Comparison of ENCODE assay signal across 8 cellular contexts in the genomic region with DNA sequence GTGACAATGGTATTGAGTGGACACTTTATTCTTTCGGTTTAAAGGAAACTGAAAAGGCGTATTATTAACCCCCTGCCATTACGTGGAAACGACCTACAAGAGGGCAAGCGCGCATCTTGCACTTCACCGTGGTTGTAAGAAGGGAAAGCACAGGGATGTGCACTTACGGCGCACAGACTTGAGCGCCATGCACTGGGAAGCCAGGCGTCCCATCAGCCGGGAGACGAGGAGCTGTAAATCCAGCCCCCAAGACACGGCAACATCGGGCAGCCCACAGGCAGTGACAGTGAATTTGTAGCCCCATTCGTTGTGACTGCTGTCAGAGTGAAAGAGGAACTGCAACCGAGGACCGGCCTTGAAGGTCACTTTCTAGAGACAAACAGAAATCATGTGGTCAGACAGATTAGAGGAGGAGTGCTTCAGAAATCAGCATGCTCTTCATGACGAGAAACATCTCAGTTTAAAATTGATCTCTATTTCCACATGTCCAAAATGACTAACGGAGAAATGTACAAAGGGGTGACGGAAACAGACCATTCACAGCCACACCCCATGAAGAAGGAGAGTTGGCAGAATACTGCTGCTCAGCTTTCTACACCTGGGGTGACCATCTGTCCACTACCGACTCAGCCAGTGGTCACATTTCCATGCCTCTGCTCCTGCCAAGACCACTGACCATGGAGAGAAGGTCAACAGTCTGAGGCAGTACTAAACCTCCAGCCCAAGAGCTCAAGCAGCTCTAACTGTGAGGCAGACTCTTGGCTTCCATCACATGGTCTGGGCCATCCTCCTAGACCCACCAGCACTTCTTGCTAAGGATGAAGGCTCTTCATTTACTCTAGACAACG.
DNase-seq lines count a peak whose midpoint lies in the region; ATAC-seq and TF ChIP-seq lines count a peak whose summit lies in the region.

No MANE protein-coding gene starts in this region.

- H3K4me1 Mint-ChIP-seq in CD14-positive monocyte: peaks cover 15% of the 10 kb centered on the region

- peak overlapping the region in 2 of 59 donors; percentile 16 to 24 for H3K4me3 ChIP-seq in dorsolateral prefrontal cortex
- H3K4me3 ChIP-seq in BE2C (ENCODE audit: low read depth, low read length): no peak overlapping the region

- no peaks in the 10 kb centered on the region for H3K4me1 ChIP-seq in BE2C

- H3K27ac ChIP-seq in dorsolateral prefrontal cortex: peak overlapping the region in 34 of 59 donors; percentile 5 to 76 (median 37)

- H3K27me3 Mint-ChIP-seq in CD14-positive monocyte (ENCODE audit: low read depth in 3 of 3): peaks cover 0 to 2% (median 0%) of the 10 kb centered on the region in 3 donors

- TF ChIP-seq CTCF in CD14-positive monocyte (IDR thresholded peaks at IDR 0.05): no peak
- TF ChIP-seq CTCF in dorsolateral prefrontal cortex (IDR thresholded peaks at IDR 0.05 in 54 of 56, conservative IDR thresholded peaks at IDR 0.05 in 2 of 56; ENCODE audit: low read depth in 1 of 56, partially characterized antibody in 56 of 56): no peak
- TF ChIP-seq CTCF in BE2C (IDR thresholded peaks at IDR 0.05; ENCODE audit: low read depth, low read length): no peak

- H3K9me3 ChIP-seq in BE2C: no peaks in the 10 kb centered on the region

- H3K36me3 ChIP-seq in BE2C: peaks cover 11% of the 10 kb centered on the region

- H3K36me3 Mint-ChIP-seq in CD14-positive monocyte: peaks cover 95% of the 10 kb centered on the region in 2 donors

- peak overlapping the region; percentile 75 to 90 (median 85) for H3K27ac Mint-ChIP-seq in CD14-positive monocyte

- no peaks in the 10 kb centered on the region for H3K9me3 Mint-ChIP-seq in CD14-positive monocyte

- intact Hi-C loops in CD14-positive monocyte (cut with micrococcal nuclease): loop anchor here in 1 of 2 donors (10.0 kb wide), 1 partner anchor 229 kb away; the partner anchor contains the start of gene NCBP3
- intact Hi-C loops in dorsolateral prefrontal cortex (cut with DNase I): loop anchor here in 1 of 2 donors (10.0 kb wide), 3 partner anchors 149 to 339 kb away; no protein-coding TSS in a partner anchor

- no peaks in the 10 kb centered on the region for H3K27me3 ChIP-seq in dorsolateral prefrontal cortex
- H3K27me3 ChIP-seq in BE2C: no peaks in the 10 kb centered on the region

- ATAC-seq in GM19452 (IDR thresholded peaks at IDR 0.05; ENCODE audit: unreplicated experiment): peak; percentile 87
- ATAC-seq in HG03439 (IDR thresholded peaks at IDR 0.05; ENCODE audit: unreplicated experiment): peak; percentile 83

- peak overlapping the region in 1 of 2 donors; percentile 40 for H3K4me3 Mint-ChIP-seq in CD14-positive monocyte

- peak; percentile 64 for DNase-seq in CD14-positive monocyte (ENCODE audit: low spot score)
- DNase-seq in dorsolateral prefrontal cortex: peak in 2 of 10 donors; percentile 31 to 72
- DNase-seq in BE2C: no peak
- DNase-seq in T-helper 2 cell: no peak
- no peak for DNase-seq in COLO829 (ENCODE audit: low spot score)
- DNase-seq in activated CD8-positive, alpha-beta memory T cell treated with anti-CD3 and anti-CD28 coated beads for 24 hours: no peak
